In genomic region chr9:127116946-127117345, GRCh38 we compare ENCODE assay signal across 17 cellular contexts. TPM values are rescaled to one million over a fixed set of nuclear protein-coding genes. Genes with fewer than 3 reads are reported as not detected.
DNase-seq lines count a peak whose midpoint lies in the region; ATAC-seq, FAIRE-seq and TF ChIP-seq lines count a peak whose summit lies in the region.
"Had no signal": no experiment of that assay in that cellular context is flagged by ENCODE, and none has a peak within 500 bp of the region (broad histone marks: within the 10 kb centered on the region; RNA-seq: fewer than 3 reads in every experiment).

No MANE protein-coding gene starts in this region.

- H3K9me3 Mint-ChIP-seq in HFFc6, result no peaks in the 10 kb centered on the region
- H3K9me3 Mint-ChIP-seq: activated T-helper 17 cell treated with anti-CD3 and anti-CD28 coated beads, Interleukin-2, amount 50 U/mL, for 72 hours; CD4-positive, CD25-positive, alpha-beta regulatory T cell; naive B cell had no signal

- WGBS in GM12878 (ENCODE audit: insufficient coverage, insufficient replicate concordance, low lambda C conversion rate, missing lambda C conversion rate), result 42% methylated on average over 2 of the region's 2 CpGs
- WGBS in mesendoderm (ENCODE audit: extremely low coverage, insufficient coverage, low lambda C conversion rate), result no CpG with 5 or more reads among the region's 2 CpGs

- no peak for TF ChIP-seq EP300 in GM12878 (IDR thresholded peaks at IDR 0.05; ENCODE audit: borderline replicate concordance in 1 of 2, control insufficient read depth in 1 of 2, low read depth in 2 of 2, low read length in 2 of 2)

- no peaks in the 10 kb centered on the region for H3K9me3 ChIP-seq in GM12878 (replicated peaks; ENCODE audit: control insufficient read depth, insufficient read depth, low read length)
- no peaks in the 10 kb centered on the region for H3K9me3 ChIP-seq in HAP-1

- H2AK5ac ChIP-seq in mesendoderm (ENCODE audit: low read length), result no peak overlapping the region

- H3K9ac ChIP-seq in GM12878 (ENCODE audit: control insufficient read depth, insufficient read depth, low read length) (no peak overlapping the region), mesendoderm (ENCODE audit: low read length) (no peak overlapping the region)

- H4K20me1 ChIP-seq in GM12878 (ENCODE audit: control insufficient read depth, insufficient read depth), result no peaks in the 10 kb centered on the region

- H3K36me3 ChIP-seq in GM12878 (ENCODE audit: control insufficient read depth in 2 of 2, insufficient read depth in 2 of 2, low read length in 1 of 2) (no peaks in the 10 kb centered on the region), mesendoderm (ENCODE audit: control insufficient read depth, insufficient read depth, low read length) (no peaks in the 10 kb centered on the region), HAP-1 (replicated peaks) (no peaks in the 10 kb centered on the region)

- H3K27me3 ChIP-seq in GM12878 (replicated peaks in 1 of 2; ENCODE audit: control insufficient read depth in 2 of 2, insufficient read depth in 2 of 2, low read length in 1 of 2) (no peaks in the 10 kb centered on the region), mesendoderm (ENCODE audit: insufficient read depth, low read length, poor library complexity) (no peaks in the 10 kb centered on the region), HAP-1 (ENCODE audit: low read depth) (no peaks in the 10 kb centered on the region)

- TF ChIP-seq RAD21 in GM12878 (IDR thresholded peaks at IDR 0.05; ENCODE audit: insufficient read depth, low read depth, low read length), result 0 out of 2 replicates have a peak, but pooled peaks have one; percentile 0

- SMC1A ChIA-PET in GM12878 (lab: Charles Lee; ENCODE audit: uncharacterized antibody, unreplicated experiment), result interaction anchor here (0.7 to 4.9 kb wide), 11 partner anchors 12 to 151 kb away, joined by 3 to 68 read pairs (median 6); no protein-coding TSS in a partner anchor

- H3K27ac ChIP-seq in GM12878 (ENCODE audit: control insufficient read depth, insufficient read depth), result no peak overlapping the region
- no peak overlapping the region for H3K27ac ChIP-seq in mesendoderm (ENCODE audit: low read depth, low read length)

- no peak overlapping the region for H2BK5ac ChIP-seq in mesendoderm (ENCODE audit: low read length)

- H3K4me2 ChIP-seq in GM12878 (ENCODE audit: control insufficient read depth, insufficient read depth) (no peak overlapping the region), mesendoderm (ENCODE audit: low read length) (no peak overlapping the region)

- H3K4me3 Mint-ChIP-seq in HFFc6, result no peak overlapping the region
- H3K4me3 Mint-ChIP-seq: activated T-helper 17 cell treated with anti-CD3 and anti-CD28 coated beads, Interleukin-2, amount 50 U/mL, for 72 hours; CD4-positive, CD25-positive, alpha-beta regulatory T cell had no signal

- intact Hi-C loops in GM12878 (cut with micrococcal nuclease; ENCODE audit: unreplicated experiment), result loop anchor here (5.0 kb wide), 2 partner anchors 50 to 80 kb away; no protein-coding TSS in a partner anchor

- H3K4me1 ChIP-seq in GM12878 (ENCODE audit: control insufficient read depth, insufficient read depth, low read length) (peaks cover 21% of the 10 kb centered on the region), mesendoderm (ENCODE audit: control insufficient read depth, low read depth, low read length) (peaks cover 8% of the 10 kb centered on the region), HAP-1 (no peaks in the 10 kb centered on the region)

- peaks cover 2% of the 10 kb centered on the region for H3K79me1 ChIP-seq in mesendoderm (ENCODE audit: low read length)

- H4K8ac ChIP-seq in mesendoderm (ENCODE audit: low read depth, low read length), result no peak overlapping the region

- H3K4me3 ChIP-seq in GM12878 (no peak overlapping the region), mesendoderm (ENCODE audit: low read length) (no peak overlapping the region), HAP-1 (no peak overlapping the region)

- in situ Hi-C loops in GM12878 (cut with MboI), result no loop called here
- in situ Hi-C loops in HAP-1 (cut with MboI; ENCODE audit: low sequenced_read_pairs), result no loop called here

- TF ChIP-seq CTCF in HFFc6 (IDR thresholded peaks at IDR 0.05), result no peak
- TF ChIP-seq CTCF in GM12878 (IDR thresholded peaks at IDR 0.05 in 2 of 3, conservative IDR thresholded peaks at IDR 0.05 in 1 of 3; ENCODE audit: control insufficient read depth in 2 of 3, extremely low read depth in 1 of 3, insufficient read depth in 1 of 3, low read depth in 3 of 3, low read length in 3 of 3), result no peak

- no peak overlapping the region for H3K56ac ChIP-seq in mesendoderm (ENCODE audit: low read length)

- H3K4ac ChIP-seq in mesendoderm (ENCODE audit: low read depth, low read length), result no peak overlapping the region

- CTCF ChIA-PET in GM12878 (lab: Yijun Ruan, JAX), result interaction anchor here (1.0 to 3.7 kb wide), 9 partner anchors 14 to 177 kb away, joined by 3 to 18 read pairs (median 5); no protein-coding TSS in a partner anchor

- no peak overlapping the region for H2BK120ac ChIP-seq in mesendoderm (ENCODE audit: low read depth, low read length)

- H3K4me1 Mint-ChIP-seq in HFFc6 (ENCODE audit: low read depth), result peaks cover 29% of the 10 kb centered on the region

- H3K79me2 ChIP-seq in GM12878 (ENCODE audit: control insufficient read depth, insufficient read depth, low read length) (no peaks in the 10 kb centered on the region), mesendoderm (ENCODE audit: control insufficient read depth, insufficient read depth, low read length) (no peaks in the 10 kb centered on the region)

- FAIRE-seq in GM12878 (lab: Jason Lieb, UNC), result peak; percentile 86
- FAIRE-seq: keratinocyte had no signal

- H4K5ac ChIP-seq in mesendoderm (ENCODE audit: low read length), result no peak overlapping the region

- H3K27ac Mint-ChIP-seq in HFFc6, result peak overlapping the region; percentile 14
- H3K27ac Mint-ChIP-seq: activated T-helper 17 cell treated with anti-CD3 and anti-CD28 coated beads, Interleukin-2, amount 50 U/mL, for 72 hours had no signal

- no peak overlapping the region for H3K23ac ChIP-seq in mesendoderm (ENCODE audit: low read length)

- H2BK15ac ChIP-seq in mesendoderm (replicated peaks; ENCODE audit: low read depth), result no peak overlapping the region

- RAD21 ChIA-PET in GM12878 (lab: Charles Lee; ENCODE audit: unreplicated experiment), result interaction anchor here (1.0 to 7.5 kb wide), 10 partner anchors 38 to 152 kb away, joined by 3 to 54 read pairs (median 4); no protein-coding TSS in a partner anchor

- no peak overlapping the region for H3K18ac ChIP-seq in mesendoderm (ENCODE audit: low read length)

- no peak overlapping the region for H2AFZ ChIP-seq in GM12878 (ENCODE audit: control insufficient read depth, low read depth, low read length)

- H3K36me3 Mint-ChIP-seq in HFFc6 (ENCODE audit: low read depth), result no peaks in the 10 kb centered on the region; the same call in 1 of the 2 replicates
- H3K36me3 Mint-ChIP-seq: CD4-positive, CD25-positive, alpha-beta regulatory T cell had no signal

- DNase-seq in EL (peak; percentile 24), HFFc6 (no peak), GM12878 (ENCODE audit: low read depth, low spot score) (no peak), mesendoderm (peak; percentile 83), HuH-7.5 (ENCODE audit: low spot score) (no peak), HAP-1 (ENCODE audit: low spot score in 2 of 2) (no peak)
- DNase-seq: foreskin melanocyte, GDM1, KG1, naive B cell, NCI-H2107, retina had no signal

- POLR2A ChIA-PET in GM12878 (lab: Charles Lee), result interaction anchor here (0.7 to 2.2 kb wide), 5 partner anchors 12 to 112 kb away, joined by 3 to 6 read pairs (median 3); no protein-coding TSS in a partner anchor

- H3K27me3 Mint-ChIP-seq in HFFc6 (ENCODE audit: insufficient read depth), result no peaks in the 10 kb centered on the region
- H3K27me3 Mint-ChIP-seq: activated T-helper 17 cell treated with anti-CD3 and anti-CD28 coated beads, Interleukin-2, amount 50 U/mL, for 72 hours had no signal

- ATAC-seq in GM12878 (peak; percentile 50), SK-N-SH treated with all-trans-retinoic acid at 6 μM for 48 hours (no peak), HG03045 (IDR thresholded peaks at IDR 0.05; ENCODE audit: unreplicated experiment) (no peak)
- ATAC-seq: activated T-helper 17 cell treated with anti-CD3 and anti-CD28 coated beads, Interleukin-2, amount 50 U/mL, for 72 hours had no signal

- BruUV-seq in GM12878 (replicated peaks; lab: Mats Ljungman, UMichigan), result no TSS peak

- TF ChIP-seq POLR2A in GM12878 (IDR thresholded peaks at IDR 0.05; ENCODE audit: low read depth, low read length), result no peak

TF ChIP-seq in GM12878, 131 proteins besides CTCF, POLR2A, EP300 and RAD21 (continues in another document):
- peak in 1 of 2 experiments; percentile 71; a peak in 2 of 4 replicates for TF ChIP-seq BHLHE40 (IDR thresholded peaks at IDR 0.05; ENCODE audit: borderline replicate concordance in 1 of 2, low read depth in 2 of 2, low read length in 1 of 2)

TF ChIP-seq in SK-N-SH treated with all-trans-retinoic acid at 6 μM for 48 hours, 23 proteins besides CTCF, POLR2A, EP300 and RAD21 (continues in another document):
- no peak for TF ChIP-seq RARB (CRISPR knock-in tag; IDR thresholded peaks at IDR 0.05)
- TF ChIP-seq BACH2 (CRISPR knock-in tag; IDR thresholded peaks at IDR 0.05; ENCODE audit: borderline replicate concordance), result no peak

RNA-seq across cellular contexts. Expression of gene ANGPTL2, which starts 5.5 kb away (rescaled TPM):
- 10 to 100 TPM; 15.0 to 20.9 (median 19.4) TPM for total RNA-seq in HFFc6 (2021; fragmentation: NEBNext Ultra II Directional; extraction: Animal tissue kit (Norgen Biotek cat#: 25700))
- 16.3 and 18.6 TPM in 2 replicates for total RNA-seq in GM12878 (2013; cell fraction: nucleolus; rRNA removed)
- total RNA-seq in GM12878 (2014; rRNA removed), result 0.71 and 1.1 TPM in 2 replicates
- total RNA-seq in GM12878 (2014; rRNA removed; fragmentation: Illumina TruSeq; extraction: Trizol), result 0.49 and 0.55 TPM in 2 replicates
- 1.6 TPM in 2 replicates for total RNA-seq in GM12878 (2021)
- not detected for polyA plus RNA-seq in GM12878 (2011; ENCODE audit: low read depth)
- not detected in 2 replicates for polyA plus RNA-seq in GM12878 (2011; rRNA removed)
- 0.03 TPM in 1 of 2 replicates, not detected in the other for polyA plus RNA-seq in GM12878 (2011; cell fraction: cytosol; rRNA removed)
- polyA plus RNA-seq in GM12878 (2011; cell fraction: nucleus; rRNA removed), result 0.04 TPM in 1 of 2 replicates, not detected in the other
- polyA plus RNA-seq in GM12878 (2012), result 0.04 and 0.14 TPM in 2 replicates
- polyA plus RNA-seq in GM12878 (2014; fragmentation: Illumina TruSeq; extraction: Trizol), result 1.2 and 2.6 TPM in 2 replicates
- under 1 TPM; 0.13 to 0.38 TPM for polyA plus RNA-seq in GM12878 (2014; fragmentation: Nextera tagmentation; extraction: Ambion mirVana)
- 0.75 and 0.87 TPM in 2 replicates for polyA plus RNA-seq in GM12878 (2014; rRNA removed)
- polyA plus RNA-seq in GM12878 (2016; fragmentation: Nextera tagmentation; extraction: Ambion mirVana), result under 1 TPM; 0.76 to 0.82 TPM
- not detected in 2 replicates for polyA minus RNA-seq in GM12878 (2011; rRNA and poly(A)+ RNA removed)
- not detected in 2 replicates for polyA minus RNA-seq in GM12878 (2011; cell fraction: cytosol; rRNA and poly(A)+ RNA removed)
- not detected in 2 replicates for polyA minus RNA-seq in GM12878 (2011; cell fraction: nucleus; rRNA and poly(A)+ RNA removed)
- polyA plus RNA-seq in mesendoderm (2013, experiment 1 of 2), result 5.8 TPM
- polyA plus RNA-seq in mesendoderm (2013, experiment 2 of 2), result 6.1 TPM
- total RNA-seq: activated T-helper 17 cell treated with anti-CD3 and anti-CD28 coated beads, Interleukin-2, amount 50 U/mL, for 72 hours; CD4-positive, CD25-positive, alpha-beta regulatory T cell had no signal
- polyA plus RNA-seq: CD4-positive, CD25-positive, alpha-beta regulatory T cell had no signal

Comparison
In these comparisons a context has a peak if more than half of its experiments do, and no peak if none do; other contexts are left out.
1. DNase-seq: peak in EL (single experiment) and mesendoderm (single experiment); none in HFFc6 (single experiment), GM12878 (single experiment), HuH-7.5 (single experiment) and HAP-1 (0 of 2).